1 cellular context compared by ENCODE assay signal in genomic region chr1:156282479-156283222, GRCh38.
A peak's percentile ranks its signal among the peaks of the same experiment; 100 is the strongest.
TF ChIP-seq lines count a peak whose summit lies in the region.

A gene with protein sequence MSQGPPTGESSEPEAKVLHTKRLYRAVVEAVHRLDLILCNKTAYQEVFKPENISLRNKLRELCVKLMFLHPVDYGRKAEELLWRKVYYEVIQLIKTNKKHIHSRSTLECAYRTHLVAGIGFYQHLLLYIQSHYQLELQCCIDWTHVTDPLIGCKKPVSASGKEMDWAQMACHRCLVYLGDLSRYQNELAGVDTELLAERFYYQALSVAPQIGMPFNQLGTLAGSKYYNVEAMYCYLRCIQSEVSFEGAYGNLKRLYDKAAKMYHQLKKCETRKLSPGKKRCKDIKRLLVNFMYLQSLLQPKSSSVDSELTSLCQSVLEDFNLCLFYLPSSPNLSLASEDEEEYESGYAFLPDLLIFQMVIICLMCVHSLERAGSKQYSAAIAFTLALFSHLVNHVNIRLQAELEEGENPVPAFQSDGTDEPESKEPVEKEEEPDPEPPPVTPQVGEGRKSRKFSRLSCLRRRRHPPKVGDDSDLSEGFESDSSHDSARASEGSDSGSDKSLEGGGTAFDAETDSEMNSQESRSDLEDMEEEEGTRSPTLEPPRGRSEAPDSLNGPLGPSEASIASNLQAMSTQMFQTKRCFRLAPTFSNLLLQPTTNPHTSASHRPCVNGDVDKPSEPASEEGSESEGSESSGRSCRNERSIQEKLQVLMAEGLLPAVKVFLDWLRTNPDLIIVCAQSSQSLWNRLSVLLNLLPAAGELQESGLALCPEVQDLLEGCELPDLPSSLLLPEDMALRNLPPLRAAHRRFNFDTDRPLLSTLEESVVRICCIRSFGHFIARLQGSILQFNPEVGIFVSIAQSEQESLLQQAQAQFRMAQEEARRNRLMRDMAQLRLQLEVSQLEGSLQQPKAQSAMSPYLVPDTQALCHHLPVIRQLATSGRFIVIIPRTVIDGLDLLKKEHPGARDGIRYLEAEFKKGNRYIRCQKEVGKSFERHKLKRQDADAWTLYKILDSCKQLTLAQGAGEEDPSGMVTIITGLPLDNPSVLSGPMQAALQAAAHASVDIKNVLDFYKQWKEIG (minus strand): TSS chr1:156282825. CDS start chr1:156282680, 145 bp downstream.

TF ChIP-seq in HepG2, 621 proteins besides CTCF, POLR2A, EP300 and RAD21 (continued from another document and continues in another):
- 0 out of 2 replicates have a peak, but pooled peaks have one; percentile 25 for TF ChIP-seq MIER2 (CRISPR knock-in tag; IDR thresholded peaks at IDR 0.05)
- no peak for TF ChIP-seq TBX3 (IDR thresholded peaks at IDR 0.05; ENCODE audit: borderline replicate concordance)
- peak; percentile 53; the same call in 1 of the 2 replicates for TF ChIP-seq ZBTB33 (CRISPR knock-in tag; IDR thresholded peaks at IDR 0.05)
- TF ChIP-seq, protein P1, sequence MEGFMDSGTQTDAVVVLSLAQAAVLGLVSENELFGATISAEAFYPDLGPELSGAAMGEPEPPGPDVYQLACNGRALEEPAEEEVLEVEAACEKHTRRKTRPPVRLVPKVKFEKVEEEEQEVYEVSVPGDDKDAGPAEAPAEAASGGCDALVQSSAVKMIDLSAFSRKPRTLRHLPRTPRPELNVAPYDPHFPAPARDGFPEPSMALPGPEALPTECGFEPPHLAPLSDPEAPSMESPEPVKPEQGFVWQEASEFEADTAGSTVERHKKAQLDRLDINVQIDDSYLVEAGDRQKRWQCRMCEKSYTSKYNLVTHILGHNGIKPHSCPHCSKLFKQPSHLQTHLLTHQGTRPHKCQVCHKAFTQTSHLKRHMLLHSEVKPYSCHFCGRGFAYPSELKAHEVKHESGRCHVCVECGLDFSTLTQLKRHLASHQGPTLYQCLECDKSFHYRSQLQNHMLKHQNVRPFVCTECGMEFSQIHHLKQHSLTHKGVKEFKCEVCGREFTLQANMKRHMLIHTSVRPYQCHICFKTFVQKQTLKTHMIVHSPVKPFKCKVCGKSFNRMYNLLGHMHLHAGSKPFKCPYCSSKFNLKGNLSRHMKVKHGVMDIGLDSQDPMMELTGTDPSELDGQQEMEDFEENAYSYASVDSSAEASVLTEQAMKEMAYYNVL (CRISPR knock-in tag; IDR thresholded peaks at IDR 0.05; ENCODE audit: borderline replicate concordance), result peak; percentile 79
- no peak for TF ChIP-seq U2AF1 (optimal IDR thresholded peaks at IDR 0.05; ENCODE audit: low read depth, low read length)
- TF ChIP-seq, protein P2, sequence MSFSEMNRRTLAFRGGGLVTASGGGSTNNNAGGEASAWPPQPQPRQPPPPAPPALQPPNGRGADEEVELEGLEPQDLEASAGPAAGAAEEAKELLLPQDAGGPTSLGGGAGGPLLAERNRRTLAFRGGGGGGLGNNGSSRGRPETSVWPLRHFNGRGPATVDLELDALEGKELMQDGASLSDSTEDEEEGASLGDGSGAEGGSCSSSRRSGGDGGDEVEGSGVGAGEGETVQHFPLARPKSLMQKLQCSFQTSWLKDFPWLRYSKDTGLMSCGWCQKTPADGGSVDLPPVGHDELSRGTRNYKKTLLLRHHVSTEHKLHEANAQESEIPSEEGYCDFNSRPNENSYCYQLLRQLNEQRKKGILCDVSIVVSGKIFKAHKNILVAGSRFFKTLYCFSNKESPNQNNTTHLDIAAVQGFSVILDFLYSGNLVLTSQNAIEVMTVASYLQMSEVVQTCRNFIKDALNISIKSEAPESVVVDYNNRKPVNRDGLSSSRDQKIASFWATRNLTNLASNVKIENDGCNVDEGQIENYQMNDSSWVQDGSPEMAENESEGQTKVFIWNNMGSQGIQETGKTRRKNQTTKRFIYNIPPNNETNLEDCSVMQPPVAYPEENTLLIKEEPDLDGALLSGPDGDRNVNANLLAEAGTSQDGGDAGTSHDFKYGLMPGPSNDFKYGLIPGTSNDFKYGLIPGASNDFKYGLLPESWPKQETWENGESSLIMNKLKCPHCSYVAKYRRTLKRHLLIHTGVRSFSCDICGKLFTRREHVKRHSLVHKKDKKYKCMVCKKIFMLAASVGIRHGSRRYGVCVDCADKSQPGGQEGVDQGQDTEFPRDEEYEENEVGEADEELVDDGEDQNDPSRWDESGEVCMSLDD (CRISPR knock-in tag; IDR thresholded peaks at IDR 0.05; ENCODE audit: borderline replicate concordance), result peak; percentile 20; the same call in 1 of the 2 replicates
- TF ChIP-seq ZNF296 (CRISPR knock-in tag; conservative IDR thresholded peaks at IDR 0.05), result no peak
- TF ChIP-seq GFI1 (CRISPR knock-in tag; IDR thresholded peaks at IDR 0.05; ENCODE audit: borderline replicate concordance), result peak; percentile 69; the same call in 1 of the 2 replicates
- TF ChIP-seq ZFP36 (IDR thresholded peaks at IDR 0.05; ENCODE audit: borderline replicate concordance, low read depth, low read length, partially characterized antibody), result no peak
- TF ChIP-seq, protein P3, sequence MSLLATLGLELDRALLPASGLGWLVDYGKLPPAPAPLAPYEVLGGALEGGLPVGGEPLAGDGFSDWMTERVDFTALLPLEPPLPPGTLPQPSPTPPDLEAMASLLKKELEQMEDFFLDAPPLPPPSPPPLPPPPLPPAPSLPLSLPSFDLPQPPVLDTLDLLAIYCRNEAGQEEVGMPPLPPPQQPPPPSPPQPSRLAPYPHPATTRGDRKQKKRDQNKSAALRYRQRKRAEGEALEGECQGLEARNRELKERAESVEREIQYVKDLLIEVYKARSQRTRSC (CRISPR knock-in tag; IDR thresholded peaks at IDR 0.05; ENCODE audit: low read depth), result no peak
- peak; percentile 82 for TF ChIP-seq SPEN (CRISPR knock-in tag; IDR thresholded peaks at IDR 0.05; ENCODE audit: low read depth)
- TF ChIP-seq ZFP62 (CRISPR knock-in tag; IDR thresholded peaks at IDR 0.05), result no peak
- peak; percentile 99 for TF ChIP-seq HOXA3 (CRISPR knock-in tag; IDR thresholded peaks at IDR 0.05)
- peak; percentile 98 for TF ChIP-seq POLR2G (IDR thresholded peaks at IDR 0.05; ENCODE audit: low read depth, low read length)
- no peak for TF ChIP-seq ZNF484 (CRISPR knock-in tag; IDR thresholded peaks at IDR 0.05; ENCODE audit: borderline replicate concordance, low read depth)
- no peak for TF ChIP-seq NR2F1 (CRISPR knock-in tag; IDR thresholded peaks at IDR 0.05)
- TF ChIP-seq ZNF230 (CRISPR knock-in tag; IDR thresholded peaks at IDR 0.05), result no peak; the same call in 1 of the 2 replicates
- TF ChIP-seq FOXK1 (CRISPR knock-in tag; IDR thresholded peaks at IDR 0.05; ENCODE audit: borderline replicate concordance, low read depth), result peak; percentile 91
- no peak for TF ChIP-seq TCF7 (IDR thresholded peaks at IDR 0.05; ENCODE audit: low read depth)
- peak; percentile 83 for TF ChIP-seq NFIC (IDR thresholded peaks at IDR 0.05; ENCODE audit: low read length)
- TF ChIP-seq ZSCAN29 (CRISPR knock-in tag; conservative IDR thresholded peaks at IDR 0.05), result peak; percentile 79
- peak; percentile 77; the same call in 1 of the 2 replicates for TF ChIP-seq ZNF768 (CRISPR knock-in tag; IDR thresholded peaks at IDR 0.05)
- TF ChIP-seq, protein P4, sequence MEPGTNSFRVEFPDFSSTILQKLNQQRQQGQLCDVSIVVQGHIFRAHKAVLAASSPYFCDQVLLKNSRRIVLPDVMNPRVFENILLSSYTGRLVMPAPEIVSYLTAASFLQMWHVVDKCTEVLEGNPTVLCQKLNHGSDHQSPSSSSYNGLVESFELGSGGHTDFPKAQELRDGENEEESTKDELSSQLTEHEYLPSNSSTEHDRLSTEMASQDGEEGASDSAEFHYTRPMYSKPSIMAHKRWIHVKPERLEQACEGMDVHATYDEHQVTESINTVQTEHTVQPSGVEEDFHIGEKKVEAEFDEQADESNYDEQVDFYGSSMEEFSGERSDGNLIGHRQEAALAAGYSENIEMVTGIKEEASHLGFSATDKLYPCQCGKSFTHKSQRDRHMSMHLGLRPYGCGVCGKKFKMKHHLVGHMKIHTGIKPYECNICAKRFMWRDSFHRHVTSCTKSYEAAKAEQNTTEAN (CRISPR knock-in tag; conservative IDR thresholded peaks at IDR 0.05), result no peak
- TF ChIP-seq, protein P5, sequence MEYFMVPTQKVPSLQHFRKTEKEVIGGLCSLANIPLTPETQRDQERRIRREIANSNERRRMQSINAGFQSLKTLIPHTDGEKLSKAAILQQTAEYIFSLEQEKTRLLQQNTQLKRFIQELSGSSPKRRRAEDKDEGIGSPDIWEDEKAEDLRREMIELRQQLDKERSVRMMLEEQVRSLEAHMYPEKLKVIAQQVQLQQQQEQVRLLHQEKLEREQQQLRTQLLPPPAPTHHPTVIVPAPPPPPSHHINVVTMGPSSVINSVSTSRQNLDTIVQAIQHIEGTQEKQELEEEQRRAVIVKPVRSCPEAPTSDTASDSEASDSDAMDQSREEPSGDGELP (IDR thresholded peaks at IDR 0.05; ENCODE audit: borderline replicate concordance, low read depth), result peak; percentile 55; the same call in 1 of the 2 replicates
- TF ChIP-seq NFYB (CRISPR knock-in tag; IDR thresholded peaks at IDR 0.05), result peak; percentile 73
- TF ChIP-seq ZNF546 (CRISPR knock-in tag; conservative IDR thresholded peaks at IDR 0.05), result no peak
- peak; percentile 81; the same call in 1 of the 2 replicates for TF ChIP-seq ZNF451 (CRISPR knock-in tag; IDR thresholded peaks at IDR 0.05)
- 0 out of 2 replicates have a peak, but pooled peaks have one; percentile 62 for TF ChIP-seq ZNF703 (CRISPR knock-in tag; IDR thresholded peaks at IDR 0.05; ENCODE audit: borderline replicate concordance)
- peak; percentile 85; the same call in 1 of the 2 replicates for TF ChIP-seq KDM5B (CRISPR knock-in tag; IDR thresholded peaks at IDR 0.05; ENCODE audit: borderline replicate concordance)
- 0 out of 2 replicates have a peak, but pooled peaks have one; percentile 46 for TF ChIP-seq ZNF138 (CRISPR knock-in tag; IDR thresholded peaks at IDR 0.05; ENCODE audit: low read depth)
- no peak for TF ChIP-seq ZKSCAN5 (CRISPR knock-in tag; IDR thresholded peaks at IDR 0.05)
- TF ChIP-seq CBFB (CRISPR knock-in tag; IDR thresholded peaks at IDR 0.05), result peak; percentile 81
- TF ChIP-seq POGZ (CRISPR knock-in tag; IDR thresholded peaks at IDR 0.05), result peak; percentile 92
- no peak for TF ChIP-seq MTF1 (CRISPR knock-in tag; IDR thresholded peaks at IDR 0.05)
- TF ChIP-seq TRAFD1 (CRISPR knock-in tag; IDR thresholded peaks at IDR 0.05; ENCODE audit: borderline replicate concordance), result no peak
- peak; percentile 71; the same call in 1 of the 2 replicates for TF ChIP-seq GTF3A (CRISPR knock-in tag; conservative IDR thresholded peaks at IDR 0.05)
- TF ChIP-seq SNAPC5 (CRISPR knock-in tag; IDR thresholded peaks at IDR 0.05; ENCODE audit: borderline replicate concordance), result no peak
- TF ChIP-seq ZNF629 (CRISPR knock-in tag; conservative IDR thresholded peaks at IDR 0.05), result peak; percentile 22; the same call in 1 of the 2 replicates
- TF ChIP-seq SP1 (IDR thresholded peaks at IDR 0.05), result peak; percentile 66; the same call in 1 of the 2 replicates
- peak; percentile 60 for TF ChIP-seq SP1 (CRISPR knock-in tag; IDR thresholded peaks at IDR 0.05)
- no peak for TF ChIP-seq KDM6A (CRISPR knock-in tag; IDR thresholded peaks at IDR 0.05; ENCODE audit: low read depth)
- TF ChIP-seq, protein P6, sequence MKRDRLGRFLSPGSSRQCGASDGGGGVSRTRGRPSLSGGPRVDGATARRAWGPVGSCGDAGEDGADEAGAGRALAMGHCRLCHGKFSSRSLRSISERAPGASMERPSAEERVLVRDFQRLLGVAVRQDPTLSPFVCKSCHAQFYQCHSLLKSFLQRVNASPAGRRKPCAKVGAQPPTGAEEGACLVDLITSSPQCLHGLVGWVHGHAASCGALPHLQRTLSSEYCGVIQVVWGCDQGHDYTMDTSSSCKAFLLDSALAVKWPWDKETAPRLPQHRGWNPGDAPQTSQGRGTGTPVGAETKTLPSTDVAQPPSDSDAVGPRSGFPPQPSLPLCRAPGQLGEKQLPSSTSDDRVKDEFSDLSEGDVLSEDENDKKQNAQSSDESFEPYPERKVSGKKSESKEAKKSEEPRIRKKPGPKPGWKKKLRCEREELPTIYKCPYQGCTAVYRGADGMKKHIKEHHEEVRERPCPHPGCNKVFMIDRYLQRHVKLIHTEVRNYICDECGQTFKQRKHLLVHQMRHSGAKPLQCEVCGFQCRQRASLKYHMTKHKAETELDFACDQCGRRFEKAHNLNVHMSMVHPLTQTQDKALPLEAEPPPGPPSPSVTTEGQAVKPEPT (CRISPR knock-in tag; IDR thresholded peaks at IDR 0.05; ENCODE audit: low read depth), result 0 out of 2 replicates have a peak, but pooled peaks have one; percentile 60
- peak; percentile 97 for TF ChIP-seq PHF20 (CRISPR knock-in tag; IDR thresholded peaks at IDR 0.05)
- TF ChIP-seq JUND (CRISPR knock-in tag; IDR thresholded peaks at IDR 0.05), result no peak
- TF ChIP-seq, protein P7, sequence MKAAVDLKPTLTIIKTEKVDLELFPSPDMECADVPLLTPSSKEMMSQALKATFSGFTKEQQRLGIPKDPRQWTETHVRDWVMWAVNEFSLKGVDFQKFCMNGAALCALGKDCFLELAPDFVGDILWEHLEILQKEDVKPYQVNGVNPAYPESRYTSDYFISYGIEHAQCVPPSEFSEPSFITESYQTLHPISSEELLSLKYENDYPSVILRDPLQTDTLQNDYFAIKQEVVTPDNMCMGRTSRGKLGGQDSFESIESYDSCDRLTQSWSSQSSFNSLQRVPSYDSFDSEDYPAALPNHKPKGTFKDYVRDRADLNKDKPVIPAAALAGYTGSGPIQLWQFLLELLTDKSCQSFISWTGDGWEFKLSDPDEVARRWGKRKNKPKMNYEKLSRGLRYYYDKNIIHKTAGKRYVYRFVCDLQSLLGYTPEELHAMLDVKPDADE (CRISPR knock-in tag; IDR thresholded peaks at IDR 0.05), result no peak
- peak; percentile 77 for TF ChIP-seq CCAR2 (optimal IDR thresholded peaks at IDR 0.05; ENCODE audit: low read depth, low read length)
- peak; percentile 90; the same call in 1 of the 2 replicates for TF ChIP-seq KLF12 (CRISPR knock-in tag; IDR thresholded peaks at IDR 0.05; ENCODE audit: borderline replicate concordance)
